Comparison of ENCODE assay signal across 9 cellular contexts in genomic region chr6:33144373-33144772, GRCh38. TPM values are rescaled to one million over a fixed set of nuclear protein-coding genes. Genes with fewer than 3 reads are reported as not detected.
A peak's percentile ranks its signal among the peaks of the same experiment; 100 is the strongest.
DNase-seq lines count a peak whose midpoint lies in the region; ATAC-seq, FAIRE-seq and TF ChIP-seq lines count a peak whose summit lies in the region.
"Had no signal": no experiment of that assay in that cellular context is flagged by ENCODE, and none has a peak within 500 bp of the region (broad histone marks: within the 10 kb centered on the region; RNA-seq: fewer than 3 reads in every experiment).

No MANE protein-coding gene starts in this region.

- H3K9me3 ChIP-seq in left ventricle myocardium inferior (replicated peaks), result no peaks in the 10 kb centered on the region
- no peaks in the 10 kb centered on the region for H3K9me3 ChIP-seq in keratinocyte (ENCODE audit: control insufficient read depth, low read depth, low read length)
- no peaks in the 10 kb centered on the region for H3K9me3 ChIP-seq in tibial artery
- no peaks in the 10 kb centered on the region for H3K9me3 ChIP-seq in OCI-LY7 (ENCODE audit: low read length)

- CTCF ChIA-PET in OCI-LY7 (lab: Charles Lee; ENCODE audit: unreplicated experiment), result no interaction called here

- no peaks in the 10 kb centered on the region for H3K9me2 ChIP-seq in OCI-LY7 (ENCODE audit: insufficient read depth, low read length)

- H3K9me1 ChIP-seq in keratinocyte (ENCODE audit: control insufficient read depth, extremely low read depth, insufficient read depth, low read length), result no peaks in the 10 kb centered on the region

- no TSS peak for BruUV-seq in OCI-LY7 (replicated peaks; lab: Mats Ljungman, UMichigan)

- H3K27me3 ChIP-seq in left ventricle myocardium inferior (ENCODE audit: low read depth) (peaks cover 50% of the 10 kb centered on the region), keratinocyte (ENCODE audit: control insufficient read depth, extremely low read depth, insufficient read depth, low read length) (no peaks in the 10 kb centered on the region), tibial artery (peaks cover 0 to 27% of the 10 kb centered on the region in 2 donors)

- in situ Hi-C loops in GM13976 (cut with MboI; ENCODE audit: low sequenced_read_pairs, unreplicated experiment), result no loop called here

- H3K79me2 ChIP-seq in keratinocyte (ENCODE audit: control insufficient read depth, insufficient read depth, low read length), result no peaks in the 10 kb centered on the region
- no peaks in the 10 kb centered on the region for H3K79me2 ChIP-seq in OCI-LY7 (ENCODE audit: insufficient read depth, low read depth, low read length)

- no peak overlapping the region for H3K27ac ChIP-seq in left ventricle myocardium inferior (replicated peaks)
- no peak overlapping the region for H3K27ac ChIP-seq in keratinocyte (ENCODE audit: control insufficient read depth, insufficient read depth, low read length)
- H3K27ac ChIP-seq in tibial artery, result no peak overlapping the region
- no peak overlapping the region for H3K27ac ChIP-seq in OCI-LY7 (ENCODE audit: low read depth, low read length, poor library complexity, severe bottlenecking)

- no peaks in the 10 kb centered on the region for H3K4me1 ChIP-seq in left ventricle myocardium inferior
- H3K4me1 ChIP-seq in keratinocyte (ENCODE audit: control insufficient read depth, extremely low read depth, insufficient read depth, low read length), result no peaks in the 10 kb centered on the region
- H3K4me1 ChIP-seq in tibial artery, result no peaks in the 10 kb centered on the region
- H3K4me1 ChIP-seq in OCI-LY7 (ENCODE audit: insufficient read depth, low read length, poor library complexity, severe bottlenecking), result no peaks in the 10 kb centered on the region

- dilution Hi-C loops in keratinocyte (cut with MboI; ENCODE audit: extremely low pct_ligation_motif_present, low sequenced_read_pairs), result no loop called here

- POLR2A ChIA-PET in OCI-LY7 (lab: Charles Lee), result interaction anchor here (0.6 kb wide), 1 partner anchor 128 kb away, joined by 4 read pairs; no protein-coding TSS in a partner anchor

- H3K36me3 ChIP-seq in left ventricle myocardium inferior (no peaks in the 10 kb centered on the region), keratinocyte (ENCODE audit: control insufficient read depth in 2 of 2, extremely low read depth in 1 of 2, insufficient read depth in 2 of 2, low read length in 2 of 2) (no peaks in the 10 kb centered on the region), tibial artery (no peaks in the 10 kb centered on the region), OCI-LY7 (ENCODE audit: insufficient read depth, low read length) (no peaks in the 10 kb centered on the region)

- no peak overlapping the region for H3K4me3 ChIP-seq in left ventricle myocardium inferior
- no peak overlapping the region for H3K4me3 ChIP-seq in keratinocyte (ENCODE audit: control insufficient read depth in 2 of 3, extremely low read depth in 1 of 3, insufficient read depth in 2 of 3, low read depth in 1 of 3, low read length in 3 of 3)
- H3K4me3 ChIP-seq in tibial artery, result no peak overlapping the region
- H3K4me3 ChIP-seq in OCI-LY7 (ENCODE audit: low read depth, low read length, poor library complexity, severe bottlenecking), result no peak overlapping the region

- H2AFZ ChIP-seq in keratinocyte (ENCODE audit: control insufficient read depth, low read length) (no peak overlapping the region), OCI-LY7 (ENCODE audit: low read length) (no peak overlapping the region)

- H4K20me1 ChIP-seq in keratinocyte (ENCODE audit: control insufficient read depth, extremely low read depth, insufficient read depth, low read length) (no peaks in the 10 kb centered on the region), OCI-LY7 (ENCODE audit: insufficient read depth, low read length) (no peaks in the 10 kb centered on the region)

- ATAC-seq in left ventricle myocardium superior, result peak; percentile 48

- TF ChIP-seq CTCF in left ventricle myocardium inferior (IDR thresholded peaks at IDR 0.05; ENCODE audit: borderline replicate concordance) (no peak), keratinocyte (optimal IDR thresholded peaks at IDR 0.05 in 1 of 3, IDR thresholded peaks at IDR 0.05 in 1 of 3, conservative IDR thresholded peaks at IDR 0.05 in 1 of 3; ENCODE audit: extremely low read depth in 1 of 3, insufficient read depth in 2 of 3, low read length in 3 of 3) (peak in 2 of 3 experiments; percentile 5 to 38), tibial artery (IDR thresholded peaks at IDR 0.05) (no peak), GM13976 (IDR thresholded peaks at IDR 0.05; ENCODE audit: borderline replicate concordance, control extremely low read depth, extremely low read depth, insufficient read depth, missing control alignments) (no peak), OCI-LY7 (conservative IDR thresholded peaks at IDR 0.05; ENCODE audit: low read length) (no peak)

- H3K4me2 ChIP-seq in keratinocyte (ENCODE audit: control insufficient read depth, extremely low read depth, insufficient read depth, low read depth, low read length) (no peak overlapping the region), OCI-LY7 (ENCODE audit: low read length) (no peak overlapping the region)

- H3K9ac ChIP-seq in keratinocyte (ENCODE audit: control insufficient read depth, extremely low read depth, insufficient read depth, low read length), result no peak overlapping the region

- intact Hi-C loops in left ventricle myocardium superior (cut with micrococcal nuclease), result no loop called here
- intact Hi-C loops in left ventricle myocardium inferior (cut with micrococcal nuclease), result no loop called here
- intact Hi-C loops in tibial artery (cut with DNase I; ENCODE audit: low total_unique reads), result no loop called here
- intact Hi-C loops in OCI-LY7 (cut with micrococcal nuclease; ENCODE audit: unreplicated experiment), result no loop called here

- DNase-seq in left ventricle myocardium superior (no peak), left ventricle myocardium inferior (no peak), SW480 (ENCODE audit: low spot score) (peak; percentile 44), keratinocyte (ENCODE audit: low read depth, low spot score) (no peak), tibial artery (no peak), DMS114 treated with DMSO at 0.1 percent for 48 hours (lab: John Stamatoyannopoulos, UW; ENCODE audit: unreplicated experiment) (no peak), GM13976 (ENCODE audit: low spot score) (no peak), OCI-LY7 (ENCODE audit: low spot score) (no peak)
- DNase-seq: NCI-H345 had no signal

- peak; percentile 32 for FAIRE-seq in keratinocyte (lab: Jason Lieb, UNC)

RNA-seq across cellular contexts. Expression of gene COL11A2, which starts 47.9 kb away (rescaled TPM):
- total RNA-seq in left ventricle myocardium superior (1.9 TPM), left ventricle myocardium inferior (1.3 TPM), OCI-LY7 (2022) (4.5 and 4.6 TPM in 2 replicates)
- polyA plus RNA-seq in keratinocyte, result 0.06 to 0.18 TPM (median 0.08 TPM) in 3 replicates
- 0.15 TPM for polyA plus RNA-seq in keratinocyte (2011; ENCODE audit: low read depth)
- 0.04 and 0.05 TPM in 2 replicates for polyA plus RNA-seq in keratinocyte (2011; cell fraction: cytosol; rRNA removed)
- polyA plus RNA-seq in keratinocyte (2011; cell fraction: nucleus; rRNA removed), result 0.83 and 0.93 TPM in 2 replicates
- 0.09 and 0.38 TPM in 2 replicates for polyA plus RNA-seq in keratinocyte (2012; ENCODE audit: low replicate concordance)
- polyA minus RNA-seq in keratinocyte, result 0.29 TPM in 1 of 3 replicates, not detected in the others
- not detected for polyA minus RNA-seq in keratinocyte (2011; cell fraction: cytosol; rRNA and poly(A)+ RNA removed)
- polyA minus RNA-seq in keratinocyte (2011; cell fraction: nucleus; rRNA and poly(A)+ RNA removed), result 0.63 TPM in 1 of 2 replicates, not detected in the other
- total RNA-seq in OCI-LY7 (2014; rRNA removed; shearing (Covaris generic)), result 3.5 and 5.2 TPM in 2 replicates

RNA-seq across cellular contexts. Expression of gene RXRB, which starts 56.1 kb away (rescaled TPM):
- total RNA-seq in left ventricle myocardium superior, result 41.2 TPM
- 40.3 TPM for total RNA-seq in left ventricle myocardium inferior
- polyA plus RNA-seq in keratinocyte, result 23.2 to 32.4 TPM (median 25.7 TPM) in 3 replicates
- 4.9 TPM for polyA plus RNA-seq in keratinocyte (2011; ENCODE audit: low read depth)
- polyA plus RNA-seq in keratinocyte (2011; cell fraction: cytosol; rRNA removed), result 14.6 and 15.3 TPM in 2 replicates
- 62.1 and 65.8 TPM in 2 replicates for polyA plus RNA-seq in keratinocyte (2011; cell fraction: nucleus; rRNA removed)
- polyA plus RNA-seq in keratinocyte (2012; ENCODE audit: low replicate concordance), result 22.3 and 24.5 TPM in 2 replicates
- 30.8 to 33.3 TPM (median 32.9 TPM) in 3 replicates for polyA minus RNA-seq in keratinocyte
- 16.5 TPM for polyA minus RNA-seq in keratinocyte (2011; cell fraction: cytosol; rRNA and poly(A)+ RNA removed)
- 17.1 and 19.2 TPM in 2 replicates for polyA minus RNA-seq in keratinocyte (2011; cell fraction: nucleus; rRNA and poly(A)+ RNA removed)
- 30.6 and 32.5 TPM in 2 replicates for total RNA-seq in OCI-LY7 (2014; rRNA removed; shearing (Covaris generic))
- total RNA-seq in OCI-LY7 (2022), result 47.3 and 48.5 TPM in 2 replicates

RNA-seq across cellular contexts. Expression of gene SLC39A7, which starts 56.3 kb away (rescaled TPM):
- 47.7 TPM for total RNA-seq in left ventricle myocardium superior
- total RNA-seq in left ventricle myocardium inferior, result 50.5 TPM
- polyA plus RNA-seq in keratinocyte, result 47.6 to 68.6 TPM (median 54.0 TPM) in 3 replicates
- polyA plus RNA-seq in keratinocyte (2011; ENCODE audit: low read depth), result 23.5 TPM
- 28.0 and 32.5 TPM in 2 replicates for polyA plus RNA-seq in keratinocyte (2011; cell fraction: cytosol; rRNA removed)
- polyA plus RNA-seq in keratinocyte (2011; cell fraction: nucleus; rRNA removed), result 126 and 135 TPM in 2 replicates
- 48.9 and 98.3 TPM in 2 replicates for polyA plus RNA-seq in keratinocyte (2012; ENCODE audit: low replicate concordance)
- 36.1 to 86.7 TPM (median 50.6 TPM) in 3 replicates for polyA minus RNA-seq in keratinocyte
- polyA minus RNA-seq in keratinocyte (2011; cell fraction: cytosol; rRNA and poly(A)+ RNA removed), result 17.3 TPM
- 40.8 and 62.0 TPM in 2 replicates for polyA minus RNA-seq in keratinocyte (2011; cell fraction: nucleus; rRNA and poly(A)+ RNA removed)
- 22.9 and 29.2 TPM in 2 replicates for total RNA-seq in OCI-LY7 (2014; rRNA removed; shearing (Covaris generic))
- total RNA-seq in OCI-LY7 (2022), result 48.3 and 53.2 TPM in 2 replicates

Comparison
In these comparisons a context has a peak if more than half of its experiments do, and no peak if none do; other contexts are left out.
1. CTCF ChIP-seq: peak in keratinocyte (2 of 3); none in left ventricle myocardium inferior (single experiment), tibial artery (0 of 2), GM13976 (single experiment) and OCI-LY7 (single experiment).